Comparison of ENCODE assay signal across 1 cellular context in genomic region chr6:36694616-36695015, GRCh38.
TF ChIP-seq lines count a peak whose summit lies in the region.

No MANE protein-coding gene starts in this region.

TF ChIP-seq in HepG2, 621 proteins besides CTCF, POLR2A, EP300 and RAD21:
- 0 out of 2 replicates have a peak, but pooled peaks have one; percentile 10 for TF ChIP-seq NR2F6 (IDR thresholded peaks at IDR 0.05)
- TF ChIP-seq NR2F6 (CRISPR knock-in tag; IDR thresholded peaks at IDR 0.05), result 0 out of 2 replicates have a peak, but pooled peaks have one; percentile 23
- no peak for TF ChIP-seq PLSCR1 (CRISPR knock-in tag; IDR thresholded peaks at IDR 0.05; ENCODE audit: borderline replicate concordance)
- no peak for TF ChIP-seq ZSCAN12 (CRISPR knock-in tag; IDR thresholded peaks at IDR 0.05)
- 0 out of 2 replicates have a peak, but pooled peaks have one; percentile 13 for TF ChIP-seq RARA (CRISPR knock-in tag; IDR thresholded peaks at IDR 0.05)
- TF ChIP-seq ATF2 (CRISPR knock-in tag; IDR thresholded peaks at IDR 0.05), result no peak
